Comparison of ENCODE assay signal across 8 cellular contexts in the genomic region with DNA sequence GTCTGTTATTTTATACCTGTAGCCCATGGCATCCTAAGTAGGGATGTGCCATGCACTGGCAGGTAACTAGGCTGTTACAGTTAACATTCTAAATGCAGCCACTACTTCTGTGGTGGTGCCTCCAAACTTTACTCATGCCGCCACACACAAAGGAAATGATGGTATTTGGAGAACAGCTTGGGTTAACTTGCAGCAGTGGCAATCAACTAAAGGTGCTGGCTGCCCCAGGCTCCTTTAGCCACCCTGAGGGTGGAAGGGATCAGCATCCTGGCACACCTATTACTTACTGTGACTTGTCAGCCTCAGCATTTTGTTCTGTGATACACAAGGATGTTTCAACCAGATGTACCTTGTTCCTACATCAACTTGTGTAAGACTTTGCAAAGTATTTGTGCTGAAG.
"Had no signal": no experiment of that assay in that cellular context is flagged by ENCODE, and none has a peak within 500 bp of the region (broad histone marks: within the 10 kb centered on the region; RNA-seq: fewer than 3 reads in every experiment).

No MANE protein-coding gene starts in this region.

- H3K27ac ChIP-seq: HL-60 had no signal

- H3K4me3 Mint-ChIP-seq: HFFc6 had no signal

- H3K4me3 ChIP-seq: HAP-1, K562 had no signal

- H3K4me1 ChIP-seq: HAP-1 had no signal

- H3K9me3 ChIP-seq: HAP-1 had no signal

- H3K9me3 Mint-ChIP-seq: HFFc6 had no signal

- ATAC-seq: HCT116, K562 had no signal

- H3K36me3 ChIP-seq: HAP-1 had no signal

- H3K27ac Mint-ChIP-seq: HFFc6 had no signal

- DNase-seq: GOT3, H7, HFFc6, IMR-90 had no signal
